ENCODE assay signal across 16 cellular contexts in the genomic region with DNA sequence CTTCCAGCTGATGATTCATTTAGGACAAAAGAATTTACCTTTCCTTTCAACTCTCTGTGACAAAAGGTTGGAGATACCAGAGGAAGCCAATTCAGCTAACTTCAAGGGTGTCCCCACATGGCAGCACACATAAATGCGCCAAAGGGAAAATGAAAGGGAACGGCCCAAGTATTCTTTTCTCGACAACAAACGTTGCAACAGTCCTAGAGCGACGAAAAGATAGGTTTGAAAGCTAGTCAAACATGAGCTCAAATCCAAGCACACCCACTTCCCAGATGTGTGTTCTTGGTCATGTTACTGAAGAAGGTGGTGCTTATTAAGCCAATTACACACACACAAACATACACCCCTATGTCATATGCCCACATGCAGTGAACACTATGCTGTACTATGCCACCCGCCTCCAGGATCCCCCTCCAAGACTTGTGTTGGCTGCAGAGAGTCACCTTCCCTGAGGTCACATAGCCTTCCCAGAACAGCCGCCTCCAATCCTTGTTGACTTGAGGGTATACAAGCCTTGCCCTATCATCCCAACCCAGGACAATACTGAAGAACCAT. TPM values are rescaled to one million over a fixed set of nuclear protein-coding genes. Genes with fewer than 3 reads are reported as not detected.
DNase-seq lines count a peak whose midpoint lies in the region; ATAC-seq and TF ChIP-seq lines count a peak whose summit lies in the region.
"Had no signal": no experiment of that assay in that cellular context is flagged by ENCODE, and none has a peak within 500 bp of the region (broad histone marks: within the 10 kb centered on the region; RNA-seq: fewer than 3 reads in every experiment).

No MANE protein-coding gene starts in this region.

- peaks cover 9% of the 10 kb centered on the region for H3K4me1 Mint-ChIP-seq in Caco-2 (ENCODE audit: low read depth, unreplicated experiment)
- H3K4me1 Mint-ChIP-seq: IgD-negative memory B cell had no signal

- peak overlapping the region; percentile 53 for H3K27ac Mint-ChIP-seq in Caco-2 (ENCODE audit: unreplicated experiment)
- H3K27ac Mint-ChIP-seq: IgD-negative memory B cell, nephron had no signal

- H3F3A ChIP-seq in PC-9 (ENCODE audit: insufficient read depth, low read depth), result 0 out of 2 replicates have a peak, but pooled peaks cover 6% of the 10 kb centered on the region

- TF ChIP-seq CTCF in Caco-2 (IDR thresholded peaks at IDR 0.05; ENCODE audit: insufficient read depth in 1 of 2, low read depth in 1 of 2, low read length in 1 of 2, severe bottlenecking in 1 of 2, unreplicated experiment in 1 of 2), result peak in 1 of 2 experiments; percentile 20
- no peak for TF ChIP-seq CTCF in PC-9 (conservative IDR thresholded peaks at IDR 0.05)
- TF ChIP-seq CTCF in hepatocyte (IDR thresholded peaks at IDR 0.05; ENCODE audit: poor library complexity), result no peak
- TF ChIP-seq CTCF in parathyroid adenoma (IDR thresholded peaks at IDR 0.05), result no peak

- BruUV-seq in Caco-2 (replicated peaks; lab: Mats Ljungman, UMichigan) (no TSS peak), PC-9 (replicated peaks; lab: Mats Ljungman, UMichigan) (no TSS peak)

- no peak for ATAC-seq in GM19324 (IDR thresholded peaks at IDR 0.05; ENCODE audit: low FRiP score, unreplicated experiment)

- H3K36me3 ChIP-seq in Caco-2 (ENCODE audit: control insufficient read depth, insufficient read depth, low read length), result no peaks in the 10 kb centered on the region
- no peaks in the 10 kb centered on the region for H3K36me3 ChIP-seq in PC-9 (ENCODE audit: low read depth)
- H3K36me3 ChIP-seq in hepatocyte (replicated peaks; ENCODE audit: insufficient read depth, low read depth), result no peaks in the 10 kb centered on the region
- no peaks in the 10 kb centered on the region for H3K36me3 ChIP-seq in parathyroid adenoma (ENCODE audit: control insufficient read depth, insufficient read depth, low read length)
- H3K36me3 ChIP-seq: SJCRH30 had no signal

- H3K9ac ChIP-seq in parathyroid adenoma, result no peak overlapping the region

- CTCF ChIA-PET in Caco-2 (lab: Charles Lee), result interaction anchor here (0.6 to 0.9 kb wide), 2 partner anchors 22 to 238 kb away, joined by 3 read pairs; no protein-coding TSS in a partner anchor
- CTCF ChIA-PET in PC-9 (lab: Charles Lee), result no interaction called here
- CTCF ChIA-PET in HEK293T (lab: Yijun Ruan, JAX), result interaction anchor here (0.5 to 0.7 kb wide), 2 partner anchors 15 to 572 kb away, joined by 3 to 6 read pairs; no protein-coding TSS in a partner anchor

- POLR2A ChIA-PET in Caco-2 (lab: Charles Lee) (no interaction called here), PC-9 (lab: Charles Lee; ENCODE audit: unreplicated experiment) (interaction anchor here (0.6 kb wide), 1 partner anchor 163 kb away, joined by 6 read pairs; no protein-coding TSS in a partner anchor), HEK293T (lab: Yijun Ruan, JAX) (no interaction called here)

- H3K4me2 ChIP-seq in PC-9 (peak overlapping the region; percentile 21; the same call in 1 of the 2 replicates), hepatocyte (peak overlapping the region; percentile 34), parathyroid adenoma (ENCODE audit: low read length) (no peak overlapping the region)

- H3K9me2 ChIP-seq in PC-9 (ENCODE audit: insufficient read depth), result no peaks in the 10 kb centered on the region
- H3K9me2 ChIP-seq in hepatocyte (replicated peaks; ENCODE audit: insufficient read depth), result no peaks in the 10 kb centered on the region

- H3K9me3 ChIP-seq in Caco-2, result no peaks in the 10 kb centered on the region
- no peaks in the 10 kb centered on the region for H3K9me3 ChIP-seq in PC-9 (ENCODE audit: insufficient read depth, low read depth)
- no peaks in the 10 kb centered on the region for H3K9me3 ChIP-seq in hepatocyte (ENCODE audit: low read depth)
- no peaks in the 10 kb centered on the region for H3K9me3 ChIP-seq in parathyroid adenoma (ENCODE audit: control insufficient read depth, low read length)
- H3K9me3 ChIP-seq: SJCRH30 had no signal

- no peaks in the 10 kb centered on the region for H3K27me3 Mint-ChIP-seq in Caco-2 (ENCODE audit: insufficient read depth, unreplicated experiment)

- no peak overlapping the region for H2AFZ ChIP-seq in PC-9
- H2AFZ ChIP-seq in hepatocyte, result no peak overlapping the region
- H2AFZ ChIP-seq in parathyroid adenoma, result no peak overlapping the region

- H3K36me3 Mint-ChIP-seq in Caco-2 (ENCODE audit: insufficient read depth, unreplicated experiment), result no peaks in the 10 kb centered on the region
- H3K36me3 Mint-ChIP-seq: IgD-negative memory B cell had no signal

- no peaks in the 10 kb centered on the region for H3K27me3 ChIP-seq in Caco-2 (replicated peaks; ENCODE audit: control insufficient read depth, insufficient read depth, low read length)
- H3K27me3 ChIP-seq in PC-9 (ENCODE audit: insufficient read depth, low read depth), result no peaks in the 10 kb centered on the region
- no peaks in the 10 kb centered on the region for H3K27me3 ChIP-seq in hepatocyte
- no peaks in the 10 kb centered on the region for H3K27me3 ChIP-seq in parathyroid adenoma (ENCODE audit: control insufficient read depth, insufficient read depth, low read length)
- H3K27me3 ChIP-seq: SJCRH30 had no signal

- in situ Hi-C loops in ACHN (cut with HindIII; ENCODE audit: low pct_ligation_motif_present, low pct_unique_long_range_greater_than_20kb, low sequenced_read_pairs), result no loop called here

- DNase-seq in Caco-2, result peak; percentile 30 to 43
- DNase-seq in PC-9, result no peak
- DNase-seq in hepatocyte (ENCODE audit: low spot score), result no peak
- no peak for DNase-seq in globus pallidus (ENCODE audit: low spot score)
- DNase-seq in ACHN, result no peak
- DNase-seq in HEK293T (ENCODE audit: extremely low spot score), result no peak
- DNase-seq: activated CD4-positive, alpha-beta T cell treated with anti-CD3 and anti-CD28 coated beads for 1 hour; foreskin melanocyte; NCI-H1694; NCI-H446 treated with DMSO at 0.1 percent for 48 hours; SJCRH30; stimulated activated naive CD4-positive, alpha-beta T cell treated with Interleukin-2 at 50 U/mL for 16 hours had no signal

- WGBS in hepatocyte (ENCODE audit: low lambda C conversion rate, missing lambda C conversion rate), result 78% methylated on average over 8 of the region's 8 CpGs

- no peaks in the 10 kb centered on the region for H3K9me3 Mint-ChIP-seq in Caco-2 (ENCODE audit: unreplicated experiment)
- H3K9me3 Mint-ChIP-seq: nephron had no signal

- H3K79me2 ChIP-seq in PC-9 (ENCODE audit: low read depth) (peaks cover 49% of the 10 kb centered on the region), hepatocyte (peaks cover 94% of the 10 kb centered on the region), parathyroid adenoma (peaks cover 19% of the 10 kb centered on the region)

- intact Hi-C loops in Caco-2 (cut with micrococcal nuclease; ENCODE audit: unreplicated experiment) (no loop called here), PC-9 (cut with micrococcal nuclease; ENCODE audit: unreplicated experiment) (loop anchor here (5.0 kb wide), 1 partner anchor 59 kb away; no protein-coding TSS in a partner anchor)

- H4K20me1 ChIP-seq in PC-9 (ENCODE audit: insufficient read depth), result no peaks in the 10 kb centered on the region
- H4K20me1 ChIP-seq in hepatocyte (ENCODE audit: insufficient read depth, poor library complexity, severe bottlenecking), result peaks cover 6% of the 10 kb centered on the region

- no peak overlapping the region for H3K4me3 Mint-ChIP-seq in Caco-2 (ENCODE audit: unreplicated experiment)
- H3K4me3 Mint-ChIP-seq: IgD-negative memory B cell, nephron had no signal

- peak overlapping the region; percentile 49 for H3K27ac ChIP-seq in PC-9
- peak overlapping the region; percentile 13 for H3K27ac ChIP-seq in hepatocyte
- H3K27ac ChIP-seq in parathyroid adenoma, result peak overlapping the region; percentile 31
- H3K27ac ChIP-seq: SJCRH30 had no signal

- H3K4me1 ChIP-seq in Caco-2 (peaks cover 50% of the 10 kb centered on the region), PC-9 (replicated peaks; ENCODE audit: insufficient read depth) (peaks cover 16% of the 10 kb centered on the region), hepatocyte (ENCODE audit: insufficient read depth) (peaks cover 8% of the 10 kb centered on the region), parathyroid adenoma (peaks cover 4% of the 10 kb centered on the region)

- H3K4me3 ChIP-seq in Caco-2 (ENCODE audit: low read depth, low read length) (no peak overlapping the region), PC-9 (no peak overlapping the region), hepatocyte (no peak overlapping the region), parathyroid adenoma (ENCODE audit: low read depth, low read length) (no peak overlapping the region)
- H3K4me3 ChIP-seq: SJCRH30 had no signal

TF ChIP-seq in HEK293T, 16 proteins besides CTCF, POLR2A, EP300 and RAD21:
- TF ChIP-seq FOXK2 (IDR thresholded peaks at IDR 0.05) (no peak), CTBP1 (IDR thresholded peaks at IDR 0.05; ENCODE audit: borderline replicate concordance) (no peak)

RNA-seq across cellular contexts. Expression of gene MAGI1, which starts 27.5 kb away (rescaled TPM):
- total RNA-seq in Caco-2 (2022), result 63.6 and 64.9 TPM in 2 replicates
- total RNA-seq in PC-9 (2021), result 23.3 and 24.1 TPM in 2 replicates
- 43.5 and 47.8 TPM in 2 replicates for total RNA-seq in hepatocyte
- 25.8 and 26.2 TPM in 2 replicates for polyA plus RNA-seq in hepatocyte

Comparison
In these comparisons a context has a peak if more than half of its experiments do, and no peak if none do; other contexts are left out.
1. DNase-seq: peak in Caco-2 (2 of 2); none in PC-9 (0 of 2), hepatocyte (single experiment), globus pallidus (single experiment), ACHN (single experiment) and HEK293T (single experiment).
2. Peak in every context shown above with its lines, with median percentiles within 50 percentile points of each other: H3K27ac ChIP-seq.